Comparison of ENCODE assay signal across 1 cellular context in the genomic region with DNA sequence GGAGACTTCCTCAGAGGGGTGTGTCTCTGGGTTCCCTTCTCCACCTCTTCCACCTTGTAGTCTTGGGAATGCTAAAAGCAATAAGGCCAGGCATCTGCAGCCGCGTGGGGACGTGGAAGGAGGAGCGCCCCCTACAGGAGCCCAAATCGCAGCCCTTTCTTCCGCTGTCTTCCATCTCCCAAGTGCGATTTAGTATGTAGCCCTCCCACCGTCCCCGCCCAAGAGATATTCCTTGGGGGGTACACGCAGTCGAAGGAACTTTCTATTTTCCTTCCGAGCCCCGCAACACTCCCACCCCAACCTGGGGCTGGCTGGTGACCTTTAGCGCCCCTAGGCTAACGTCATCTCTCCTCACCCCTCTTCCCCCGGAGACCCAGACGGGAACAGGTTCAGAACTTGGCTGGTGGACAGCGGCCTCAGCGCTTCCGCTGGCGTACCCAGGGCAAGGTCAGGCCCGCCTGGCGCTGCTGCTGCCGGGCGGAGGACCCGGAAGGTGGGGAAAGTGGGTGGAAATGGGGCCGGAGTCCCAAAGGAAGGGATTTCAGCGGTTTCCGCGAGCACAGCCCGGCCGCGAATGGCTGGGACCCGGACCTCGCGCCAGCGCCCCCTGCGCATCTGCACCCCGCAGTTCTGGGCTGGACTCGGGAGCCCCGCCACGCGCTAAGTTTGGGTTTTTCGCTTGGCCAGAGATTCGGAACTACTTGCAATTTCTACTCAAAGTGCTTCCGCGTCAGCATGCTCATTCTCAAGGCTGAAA.
TF ChIP-seq lines count a peak whose summit lies in the region.

No MANE protein-coding gene starts in this region.

TF ChIP-seq in HepG2, 621 proteins besides CTCF, POLR2A, EP300 and RAD21 (continued from another document and continues in another):
- no peak; the same call in 1 of the 2 replicates for TF ChIP-seq MTA1 (CRISPR knock-in tag; IDR thresholded peaks at IDR 0.05; ENCODE audit: borderline replicate concordance)
- TF ChIP-seq CENPT (CRISPR knock-in tag; IDR thresholded peaks at IDR 0.05; ENCODE audit: low read depth) = peak; percentile 69; the same call in 1 of the 2 replicates
- no peak for TF ChIP-seq POLR2G (IDR thresholded peaks at IDR 0.05; ENCODE audit: low read depth, low read length)
- TF ChIP-seq ZIK1 (CRISPR knock-in tag; IDR thresholded peaks at IDR 0.05; ENCODE audit: borderline replicate concordance, low read depth) = peak; percentile 78; the same call in 1 of the 2 replicates
- 0 out of 2 replicates have a peak, but pooled peaks have one; percentile 15 for TF ChIP-seq RXRA (CRISPR knock-in tag; IDR thresholded peaks at IDR 0.05)
- peak; percentile 87; the same call in 1 of the 2 replicates for TF ChIP-seq ZNF841 (CRISPR knock-in tag; IDR thresholded peaks at IDR 0.05; ENCODE audit: borderline replicate concordance)
- peak; percentile 72; the same call in 1 of the 2 replicates for TF ChIP-seq ZNF552 (CRISPR knock-in tag; IDR thresholded peaks at IDR 0.05; ENCODE audit: borderline replicate concordance)
- TF ChIP-seq TEAD3 (CRISPR knock-in tag; optimal IDR thresholded peaks at IDR 0.05; ENCODE audit: borderline replicate concordance) = peak; percentile 21
- 0 out of 2 replicates have a peak, but pooled peaks have one; percentile 55 for TF ChIP-seq ZBTB42 (CRISPR knock-in tag; IDR thresholded peaks at IDR 0.05)
- TF ChIP-seq, protein P1, sequence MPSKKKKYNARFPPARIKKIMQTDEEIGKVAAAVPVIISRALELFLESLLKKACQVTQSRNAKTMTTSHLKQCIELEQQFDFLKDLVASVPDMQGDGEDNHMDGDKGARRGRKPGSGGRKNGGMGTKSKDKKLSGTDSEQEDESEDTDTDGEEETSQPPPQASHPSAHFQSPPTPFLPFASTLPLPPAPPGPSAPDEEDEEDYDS (CRISPR knock-in tag; IDR thresholded peaks at IDR 0.05) = no peak
- TF ChIP-seq, protein P2, sequence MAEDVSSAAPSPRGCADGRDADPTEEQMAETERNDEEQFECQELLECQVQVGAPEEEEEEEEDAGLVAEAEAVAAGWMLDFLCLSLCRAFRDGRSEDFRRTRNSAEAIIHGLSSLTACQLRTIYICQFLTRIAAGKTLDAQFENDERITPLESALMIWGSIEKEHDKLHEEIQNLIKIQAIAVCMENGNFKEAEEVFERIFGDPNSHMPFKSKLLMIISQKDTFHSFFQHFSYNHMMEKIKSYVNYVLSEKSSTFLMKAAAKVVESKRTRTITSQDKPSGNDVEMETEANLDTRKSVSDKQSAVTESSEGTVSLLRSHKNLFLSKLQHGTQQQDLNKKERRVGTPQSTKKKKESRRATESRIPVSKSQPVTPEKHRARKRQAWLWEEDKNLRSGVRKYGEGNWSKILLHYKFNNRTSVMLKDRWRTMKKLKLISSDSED (CRISPR knock-in tag; IDR thresholded peaks at IDR 0.05) = no peak
- no peak for TF ChIP-seq ZNF775 (CRISPR knock-in tag; IDR thresholded peaks at IDR 0.05; ENCODE audit: borderline replicate concordance)
- TF ChIP-seq CC2D1A (CRISPR knock-in tag; IDR thresholded peaks at IDR 0.05) = no peak
- no peak; the same call in 1 of the 2 replicates for TF ChIP-seq ZNF33B (CRISPR knock-in tag; IDR thresholded peaks at IDR 0.05)
- 0 out of 2 replicates have a peak, but pooled peaks have one; percentile 46 for TF ChIP-seq SIX4 (CRISPR knock-in tag; IDR thresholded peaks at IDR 0.05)
- no peak for TF ChIP-seq ZNF230 (CRISPR knock-in tag; IDR thresholded peaks at IDR 0.05)
- TF ChIP-seq, protein P3, sequence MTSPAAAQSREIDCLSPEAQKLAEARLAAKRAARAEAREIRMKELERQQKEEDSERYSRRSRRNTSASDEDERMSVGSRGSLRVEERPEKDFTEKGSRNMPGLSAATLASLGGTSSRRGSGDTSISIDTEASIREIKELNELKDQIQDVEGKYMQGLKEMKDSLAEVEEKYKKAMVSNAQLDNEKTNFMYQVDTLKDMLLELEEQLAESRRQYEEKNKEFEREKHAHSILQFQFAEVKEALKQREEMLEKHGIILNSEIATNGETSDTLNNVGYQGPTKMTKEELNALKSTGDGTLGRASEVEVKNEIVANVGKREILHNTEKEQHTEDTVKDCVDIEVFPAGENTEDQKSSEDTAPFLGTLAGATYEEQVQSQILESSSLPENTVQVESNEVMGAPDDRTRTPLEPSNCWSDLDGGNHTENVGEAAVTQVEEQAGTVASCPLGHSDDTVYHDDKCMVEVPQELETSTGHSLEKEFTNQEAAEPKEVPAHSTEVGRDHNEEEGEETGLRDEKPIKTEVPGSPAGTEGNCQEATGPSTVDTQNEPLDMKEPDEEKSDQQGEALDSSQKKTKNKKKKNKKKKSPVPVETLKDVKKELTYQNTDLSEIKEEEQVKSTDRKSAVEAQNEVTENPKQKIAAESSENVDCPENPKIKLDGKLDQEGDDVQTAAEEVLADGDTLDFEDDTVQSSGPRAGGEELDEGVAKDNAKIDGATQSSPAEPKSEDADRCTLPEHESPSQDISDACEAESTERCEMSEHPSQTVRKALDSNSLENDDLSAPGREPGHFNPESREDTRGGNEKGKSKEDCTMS (CRISPR knock-in tag; conservative IDR thresholded peaks at IDR 0.05) = 0 out of 2 replicates have a peak, but pooled peaks have one; percentile 54
- peak; percentile 89 for TF ChIP-seq ELF3 (CRISPR knock-in tag; IDR thresholded peaks at IDR 0.05)
- TF ChIP-seq, protein P4, sequence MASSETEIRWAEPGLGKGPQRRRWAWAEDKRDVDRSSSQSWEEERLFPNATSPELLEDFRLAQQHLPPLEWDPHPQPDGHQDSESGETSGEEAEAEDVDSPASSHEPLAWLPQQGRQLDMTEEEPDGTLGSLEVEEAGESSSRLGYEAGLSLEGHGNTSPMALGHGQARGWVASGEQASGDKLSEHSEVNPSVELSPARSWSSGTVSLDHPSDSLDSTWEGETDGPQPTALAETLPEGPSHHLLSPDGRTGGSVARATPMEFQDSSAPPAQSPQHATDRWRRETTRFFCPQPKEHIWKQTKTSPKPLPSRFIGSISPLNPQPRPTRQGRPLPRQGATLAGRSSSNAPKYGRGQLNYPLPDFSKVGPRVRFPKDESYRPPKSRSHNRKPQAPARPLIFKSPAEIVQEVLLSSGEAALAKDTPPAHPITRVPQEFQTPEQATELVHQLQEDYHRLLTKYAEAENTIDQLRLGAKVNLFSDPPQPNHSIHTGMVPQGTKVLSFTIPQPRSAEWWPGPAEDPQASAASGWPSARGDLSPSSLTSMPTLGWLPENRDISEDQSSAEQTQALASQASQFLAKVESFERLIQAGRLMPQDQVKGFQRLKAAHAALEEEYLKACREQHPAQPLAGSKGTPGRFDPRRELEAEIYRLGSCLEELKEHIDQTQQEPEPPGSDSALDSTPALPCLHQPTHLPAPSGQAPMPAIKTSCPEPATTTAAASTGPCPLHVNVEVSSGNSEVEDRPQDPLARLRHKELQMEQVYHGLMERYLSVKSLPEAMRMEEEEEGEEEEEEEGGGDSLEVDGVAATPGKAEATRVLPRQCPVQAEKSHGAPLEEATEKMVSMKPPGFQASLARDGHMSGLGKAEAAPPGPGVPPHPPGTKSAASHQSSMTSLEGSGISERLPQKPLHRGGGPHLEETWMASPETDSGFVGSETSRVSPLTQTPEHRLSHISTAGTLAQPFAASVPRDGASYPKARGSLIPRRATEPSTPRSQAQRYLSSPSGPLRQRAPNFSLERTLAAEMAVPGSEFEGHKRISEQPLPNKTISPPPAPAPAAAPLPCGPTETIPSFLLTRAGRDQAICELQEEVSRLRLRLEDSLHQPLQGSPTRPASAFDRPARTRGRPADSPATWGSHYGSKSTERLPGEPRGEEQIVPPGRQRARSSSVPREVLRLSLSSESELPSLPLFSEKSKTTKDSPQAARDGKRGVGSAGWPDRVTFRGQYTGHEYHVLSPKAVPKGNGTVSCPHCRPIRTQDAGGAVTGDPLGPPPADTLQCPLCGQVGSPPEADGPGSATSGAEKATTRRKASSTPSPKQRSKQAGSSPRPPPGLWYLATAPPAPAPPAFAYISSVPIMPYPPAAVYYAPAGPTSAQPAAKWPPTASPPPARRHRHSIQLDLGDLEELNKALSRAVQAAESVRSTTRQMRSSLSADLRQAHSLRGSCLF (CRISPR knock-in tag; IDR thresholded peaks at IDR 0.05; ENCODE audit: borderline replicate concordance) = peak; percentile 76; the same call in 1 of the 2 replicates
- TF ChIP-seq NBN (conservative IDR thresholded peaks at IDR 0.05) = no peak
- TF ChIP-seq, protein P5, sequence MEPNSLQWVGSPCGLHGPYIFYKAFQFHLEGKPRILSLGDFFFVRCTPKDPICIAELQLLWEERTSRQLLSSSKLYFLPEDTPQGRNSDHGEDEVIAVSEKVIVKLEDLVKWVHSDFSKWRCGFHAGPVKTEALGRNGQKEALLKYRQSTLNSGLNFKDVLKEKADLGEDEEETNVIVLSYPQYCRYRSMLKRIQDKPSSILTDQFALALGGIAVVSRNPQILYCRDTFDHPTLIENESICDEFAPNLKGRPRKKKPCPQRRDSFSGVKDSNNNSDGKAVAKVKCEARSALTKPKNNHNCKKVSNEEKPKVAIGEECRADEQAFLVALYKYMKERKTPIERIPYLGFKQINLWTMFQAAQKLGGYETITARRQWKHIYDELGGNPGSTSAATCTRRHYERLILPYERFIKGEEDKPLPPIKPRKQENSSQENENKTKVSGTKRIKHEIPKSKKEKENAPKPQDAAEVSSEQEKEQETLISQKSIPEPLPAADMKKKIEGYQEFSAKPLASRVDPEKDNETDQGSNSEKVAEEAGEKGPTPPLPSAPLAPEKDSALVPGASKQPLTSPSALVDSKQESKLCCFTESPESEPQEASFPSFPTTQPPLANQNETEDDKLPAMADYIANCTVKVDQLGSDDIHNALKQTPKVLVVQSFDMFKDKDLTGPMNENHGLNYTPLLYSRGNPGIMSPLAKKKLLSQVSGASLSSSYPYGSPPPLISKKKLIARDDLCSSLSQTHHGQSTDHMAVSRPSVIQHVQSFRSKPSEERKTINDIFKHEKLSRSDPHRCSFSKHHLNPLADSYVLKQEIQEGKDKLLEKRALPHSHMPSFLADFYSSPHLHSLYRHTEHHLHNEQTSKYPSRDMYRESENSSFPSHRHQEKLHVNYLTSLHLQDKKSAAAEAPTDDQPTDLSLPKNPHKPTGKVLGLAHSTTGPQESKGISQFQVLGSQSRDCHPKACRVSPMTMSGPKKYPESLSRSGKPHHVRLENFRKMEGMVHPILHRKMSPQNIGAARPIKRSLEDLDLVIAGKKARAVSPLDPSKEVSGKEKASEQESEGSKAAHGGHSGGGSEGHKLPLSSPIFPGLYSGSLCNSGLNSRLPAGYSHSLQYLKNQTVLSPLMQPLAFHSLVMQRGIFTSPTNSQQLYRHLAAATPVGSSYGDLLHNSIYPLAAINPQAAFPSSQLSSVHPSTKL (CRISPR knock-in tag; IDR thresholded peaks at IDR 0.05) = peak; percentile 63
- TF ChIP-seq, protein P6, sequence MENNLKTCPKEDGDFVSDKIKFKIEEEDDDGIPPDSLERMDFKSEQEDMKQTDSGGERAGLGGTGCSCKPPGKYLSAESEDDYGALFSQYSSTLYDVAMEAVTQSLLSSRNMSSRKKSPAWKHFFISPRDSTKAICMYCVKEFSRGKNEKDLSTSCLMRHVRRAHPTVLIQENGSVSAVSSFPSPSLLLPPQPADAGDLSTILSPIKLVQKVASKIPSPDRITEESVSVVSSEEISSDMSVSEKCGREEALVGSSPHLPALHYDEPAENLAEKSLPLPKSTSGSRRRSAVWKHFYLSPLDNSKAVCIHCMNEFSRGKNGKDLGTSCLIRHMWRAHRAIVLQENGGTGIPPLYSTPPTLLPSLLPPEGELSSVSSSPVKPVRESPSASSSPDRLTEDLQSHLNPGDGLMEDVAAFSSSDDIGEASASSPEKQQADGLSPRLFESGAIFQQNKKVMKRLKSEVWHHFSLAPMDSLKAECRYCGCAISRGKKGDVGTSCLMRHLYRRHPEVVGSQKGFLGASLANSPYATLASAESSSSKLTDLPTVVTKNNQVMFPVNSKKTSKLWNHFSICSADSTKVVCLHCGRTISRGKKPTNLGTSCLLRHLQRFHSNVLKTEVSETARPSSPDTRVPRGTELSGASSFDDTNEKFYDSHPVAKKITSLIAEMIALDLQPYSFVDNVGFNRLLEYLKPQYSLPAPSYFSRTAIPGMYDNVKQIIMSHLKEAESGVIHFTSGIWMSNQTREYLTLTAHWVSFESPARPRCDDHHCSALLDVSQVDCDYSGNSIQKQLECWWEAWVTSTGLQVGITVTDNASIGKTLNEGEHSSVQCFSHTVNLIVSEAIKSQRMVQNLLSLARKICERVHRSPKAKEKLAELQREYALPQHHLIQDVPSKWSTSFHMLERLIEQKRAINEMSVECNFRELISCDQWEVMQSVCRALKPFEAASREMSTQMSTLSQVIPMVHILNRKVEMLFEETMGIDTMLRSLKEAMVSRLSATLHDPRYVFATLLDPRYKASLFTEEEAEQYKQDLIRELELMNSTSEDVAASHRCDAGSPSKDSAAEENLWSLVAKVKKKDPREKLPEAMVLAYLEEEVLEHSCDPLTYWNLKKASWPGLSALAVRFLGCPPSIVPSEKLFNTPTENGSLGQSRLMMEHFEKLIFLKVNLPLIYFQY (CRISPR knock-in tag; IDR thresholded peaks at IDR 0.05; ENCODE audit: borderline replicate concordance) = peak; percentile 87
- TF ChIP-seq ZMYM2 (CRISPR knock-in tag; IDR thresholded peaks at IDR 0.05) = no peak
- 0 out of 2 replicates have a peak, but pooled peaks have one; percentile 49 for TF ChIP-seq MTA3 (CRISPR knock-in tag; IDR thresholded peaks at IDR 0.05)
- peak; percentile 51; the same call in 1 of the 2 replicates for TF ChIP-seq MXD4 (CRISPR knock-in tag; IDR thresholded peaks at IDR 0.05)
- TF ChIP-seq REXO4 (CRISPR knock-in tag; IDR thresholded peaks at IDR 0.05; ENCODE audit: borderline replicate concordance) = no peak
- no peak for TF ChIP-seq MED8 (CRISPR knock-in tag; IDR thresholded peaks at IDR 0.05; ENCODE audit: insufficient replicate concordance)
- peak; percentile 87; the same call in 1 of the 2 replicates for TF ChIP-seq ZFP36L2 (CRISPR knock-in tag; IDR thresholded peaks at IDR 0.05)
- no peak for TF ChIP-seq JARID2 (CRISPR knock-in tag; IDR thresholded peaks at IDR 0.05; ENCODE audit: insufficient replicate concordance)
- TF ChIP-seq, protein P7, sequence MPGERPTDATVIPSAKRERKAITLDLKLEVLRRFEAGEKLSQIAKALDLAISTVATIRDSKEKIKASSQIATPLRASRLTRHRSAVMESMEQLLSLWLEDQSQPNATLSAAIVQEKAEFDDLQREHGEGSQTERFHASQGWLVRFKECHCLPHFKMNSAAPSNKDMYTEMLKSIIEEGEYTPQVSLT (CRISPR knock-in tag; IDR thresholded peaks at IDR 0.05; ENCODE audit: borderline replicate concordance, low read depth) = no peak
- TF ChIP-seq, protein P8, sequence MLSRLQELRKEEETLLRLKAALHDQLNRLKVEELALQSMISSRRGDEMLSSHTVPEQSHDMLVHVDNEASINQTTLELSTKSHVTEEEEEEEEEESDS (CRISPR knock-in tag; IDR thresholded peaks at IDR 0.05; ENCODE audit: borderline replicate concordance) = peak; percentile 69; the same call in 1 of the 2 replicates
